Comparison of ENCODE assay signal across 20 cellular contexts in genomic region chr18:73793386-73793785, GRCh38.
A peak's percentile ranks its signal among the peaks of the same experiment; 100 is the strongest.
DNase-seq lines count a peak whose midpoint lies in the region; ATAC-seq and TF ChIP-seq lines count a peak whose summit lies in the region.
"Had no signal": no experiment of that assay in that cellular context is flagged by ENCODE, and none has a peak within 500 bp of the region (broad histone marks: within the 10 kb centered on the region; RNA-seq: fewer than 3 reads in every experiment).

No MANE protein-coding gene starts in this region.

- ATAC-seq in left lung (peak; percentile 76), HG02840 (IDR thresholded peaks at IDR 0.05; ENCODE audit: low FRiP score, unreplicated experiment) (no peak), GM18517 (IDR thresholded peaks at IDR 0.05; ENCODE audit: unreplicated experiment) (no peak)
- ATAC-seq: activated naive CD4-positive, alpha-beta T cell treated with anti-CD3 and anti-CD28 coated beads, Interleukin-2, amount 50 U/mL, for 72 hours; right lobe of liver; T-cell; upper lobe of right lung had no signal

- H3K9me3 ChIP-seq in A673 (ENCODE audit: low read depth, low read length, poor library complexity, severe bottlenecking) (no peaks in the 10 kb centered on the region), Loucy (ENCODE audit: insufficient read depth, low read depth, low read length) (no peaks in the 10 kb centered on the region), left lung (no peaks in the 10 kb centered on the region)
- H3K9me3 ChIP-seq: Peyer's patch, right lobe of liver, upper lobe of right lung had no signal

- no TSS peak for BruUV-seq in A673 (replicated peaks; lab: Mats Ljungman, UMichigan)

- CTCF ChIA-PET in A673 (lab: Charles Lee) (no interaction called here), GM10248 (lab: Yijun Ruan, JAX) (interaction anchor here (1.6 kb wide), 1 partner anchor 10 kb away, joined by 3 read pairs; no protein-coding TSS in a partner anchor)

- H3K27me3 ChIP-seq in A673 (replicated peaks; ENCODE audit: insufficient read depth, low read depth, low read length, poor library complexity) (no peaks in the 10 kb centered on the region), Loucy (ENCODE audit: insufficient read depth, low read length, poor library complexity, severe bottlenecking) (no peaks in the 10 kb centered on the region), brain microvascular endothelial cell (replicated peaks) (no peaks in the 10 kb centered on the region), left lung (no peaks in the 10 kb centered on the region)
- H3K27me3 ChIP-seq: Peyer's patch, right lobe of liver, upper lobe of right lung had no signal

- intact Hi-C loops in A673 (cut with micrococcal nuclease; ENCODE audit: unreplicated experiment) = no loop called here
- intact Hi-C loops in left lung (cut with DNase I) = no loop called here

- 0 out of 2 replicates have a peak overlapping the region, but pooled peaks have one; percentile 41 for H2AFZ ChIP-seq in Loucy (ENCODE audit: low read length)

- no peaks in the 10 kb centered on the region for H3K79me2 ChIP-seq in Loucy (ENCODE audit: insufficient read depth, low read length)

- peak overlapping the region; percentile 24 for H3K4me2 ChIP-seq in Loucy (ENCODE audit: low read depth, low read length, poor library complexity, severe bottlenecking)

- H3K4me3 ChIP-seq in A673 (ENCODE audit: low read depth, low read length, poor library complexity, severe bottlenecking) (no peak overlapping the region), Loucy (ENCODE audit: low read length, poor library complexity, severe bottlenecking) (no peak overlapping the region), brain microvascular endothelial cell (ENCODE audit: low read depth, low read length) (no peak overlapping the region), left lung (no peak overlapping the region)
- H3K4me3 ChIP-seq: Peyer's patch, right lobe of liver, upper lobe of right lung had no signal

- POLR2A ChIA-PET in A673 (lab: Charles Lee; ENCODE audit: low non-redundant PET) = no interaction called here
- POLR2A ChIA-PET in GM10248 (lab: Yijun Ruan, JAX) = no interaction called here

- no peak overlapping the region for H3K27ac ChIP-seq in A673 (ENCODE audit: low read depth, low read length, poor library complexity, severe bottlenecking)
- H3K27ac ChIP-seq in brain microvascular endothelial cell = no peak overlapping the region
- peak overlapping the region in 1 of 2 donors; percentile 26 for H3K27ac ChIP-seq in left lung
- H3K27ac ChIP-seq: Peyer's patch, right lobe of liver, upper lobe of right lung had no signal

- in situ Hi-C loops in brain microvascular endothelial cell (cut with HindIII; ENCODE audit: low pct_ligation_motif_present, low sequenced_read_pairs) = no loop called here

- H3K9me2 ChIP-seq in Loucy (replicated peaks; ENCODE audit: low read depth, low read length) = no peaks in the 10 kb centered on the region

- DNase-seq in A673 (ENCODE audit: low spot score) (peak; percentile 50), brain microvascular endothelial cell (peak; percentile 76), left lung (no peak), GM10248 (ENCODE audit: extremely low spot score) (no peak), NCI-H2081 (lab: John Stamatoyannopoulos, UW) (no peak)
- DNase-seq: ACHN; HCEC 1CT; hypothalamus; KG1; NCI-H1436; NCI-H524; Peyer's patch; right lobe of liver; stimulated activated CD4-positive, alpha-beta T cell treated with anti-CD3 and anti-CD28 coated beads, Interleukin-4, amount 100 ng/mL, for 4 hours; T-cell; upper lobe of right lung had no signal

- no peaks in the 10 kb centered on the region for H4K20me1 ChIP-seq in Loucy (ENCODE audit: insufficient read depth, low read length, poor library complexity, severe bottlenecking)

- H3K9ac ChIP-seq in Loucy (ENCODE audit: low read depth, low read length, poor library complexity, severe bottlenecking) = no peak overlapping the region

- no peak for TF ChIP-seq CTCF in A673 (conservative IDR thresholded peaks at IDR 0.05; ENCODE audit: low read depth, low read length)
- TF ChIP-seq CTCF in Loucy (conservative IDR thresholded peaks at IDR 0.05; ENCODE audit: low read length) = no peak
- no peak for TF ChIP-seq CTCF in brain microvascular endothelial cell (IDR thresholded peaks at IDR 0.05; ENCODE audit: low read depth, low read length, missing control alignments)
- TF ChIP-seq CTCF in left lung (IDR thresholded peaks at IDR 0.05) = no peak
- TF ChIP-seq CTCF in GM10248 (IDR thresholded peaks at IDR 0.05; ENCODE audit: control extremely low read depth, extremely low read depth, low read depth, missing control alignments) = no peak

- no peaks in the 10 kb centered on the region for H3F3A ChIP-seq in Loucy (ENCODE audit: low read depth)

- H3K4me1 ChIP-seq in A673 (ENCODE audit: insufficient read depth, low read length, poor library complexity, severe bottlenecking) = no peaks in the 10 kb centered on the region
- H3K4me1 ChIP-seq in Loucy (ENCODE audit: insufficient read depth, low read length, poor library complexity, severe bottlenecking) = peaks cover 18% of the 10 kb centered on the region
- H3K4me1 ChIP-seq in left lung = no peaks in the 10 kb centered on the region
- H3K4me1 ChIP-seq: Peyer's patch, right lobe of liver, upper lobe of right lung had no signal

- H3K36me3 ChIP-seq in A673 (ENCODE audit: insufficient read depth, low read length, poor library complexity, severe bottlenecking) (no peaks in the 10 kb centered on the region), Loucy (ENCODE audit: insufficient read depth, low read length) (no peaks in the 10 kb centered on the region), brain microvascular endothelial cell (replicated peaks) (no peaks in the 10 kb centered on the region), left lung (no peaks in the 10 kb centered on the region)
- H3K36me3 ChIP-seq: Peyer's patch, right lobe of liver, upper lobe of right lung had no signal

Comparison
In these comparisons a context has a peak if more than half of its experiments do, and no peak if none do; other contexts are left out.
1. DNase-seq: peak in A673 (single experiment) and brain microvascular endothelial cell (single experiment); none in left lung (0 of 2), GM10248 (single experiment) and NCI-H2081 (0 of 2).